In genomic region chr1:121009216-121010057, GRCh38 we compare ENCODE assay signal across 8 cellular contexts.
DNase-seq lines count a peak whose midpoint lies in the region; ATAC-seq and TF ChIP-seq lines count a peak whose summit lies in the region.
"Not testable (repeated sequence)": the region's sequence is repeated elsewhere in the genome, so short reads cannot be mapped to it uniquely, and the experiment has no call there.

No MANE protein-coding gene starts in this region.

- not testable (repeated sequence) for H3K9me2 ChIP-seq in GM23248 (ENCODE audit: insufficient read depth)

- not testable (repeated sequence) for H3K4me1 ChIP-seq in A673 (ENCODE audit: insufficient read depth, low read length, poor library complexity, severe bottlenecking); GM23248 (ENCODE audit: insufficient read depth)

- TF ChIP-seq CTCF in A673 (conservative IDR thresholded peaks at IDR 0.05; ENCODE audit: low read depth, low read length); coronary artery (IDR thresholded peaks at IDR 0.05); nephron progenitor cell (IDR thresholded peaks at IDR 0.05): not testable (repeated sequence)

- 2% methylated on average over 43 to 51 of the region's 59 CpGs for WGBS in GM23248 (ENCODE audit: low coverage in 1 of 2, low lambda C conversion rate in 2 of 2, missing lambda C conversion rate in 2 of 2), 2 experiments

- not testable (repeated sequence) for H3K36me3 Mint-ChIP-seq in activated T-helper 2 cell treated with anti-CD3 and anti-CD28 coated beads, Interferon-gamma antibody, Interleukin-2, Interleukin-4, amounts not matched to agents 10 μg/mL and 5 μg/mL and 100 μg/mL, durations not matched to agents 14 hours and 24 hours and 36 hours (ENCODE audit: low read depth); nephron progenitor cell (ENCODE audit: low read depth)

- H3K27me3 ChIP-seq in A673 (replicated peaks; ENCODE audit: insufficient read depth, low read depth, low read length, poor library complexity), result not testable (repeated sequence)
- peaks cover 12% of the 10 kb centered on the region for H3K27me3 ChIP-seq in GM23248 (replicated peaks; ENCODE audit: insufficient read depth)

- H3K36me3 ChIP-seq in A673 (ENCODE audit: insufficient read depth, low read length, poor library complexity, severe bottlenecking); GM23248 (ENCODE audit: low read depth): not testable (repeated sequence)

- H3K4me3 ChIP-seq in A673 (ENCODE audit: low read depth, low read length, poor library complexity, severe bottlenecking); GM23248: not testable (repeated sequence)
- H3K4me3 ChIP-seq in coronary artery, result peak overlapping the region; percentile 64

- intact Hi-C loops in A673 (cut with micrococcal nuclease; ENCODE audit: unreplicated experiment); activated T-helper 2 cell treated with anti-CD3 and anti-CD28 coated beads, Interferon-gamma antibody, Interleukin-2, Interleukin-4, amounts not matched to agents 10 μg/mL and 5 μg/mL and 100 μg/mL, durations not matched to agents 14 hours and 24 hours and 36 hours (cut with micrococcal nuclease); left ventricle myocardium superior (cut with micrococcal nuclease): not testable (repeated sequence)

- CTCF ChIA-PET in A673 (lab: Charles Lee), result not testable (repeated sequence)

- H3K9ac ChIP-seq in GM23248, result not testable (repeated sequence)

- H3K27ac ChIP-seq in A673 (ENCODE audit: low read depth, low read length, poor library complexity, severe bottlenecking); GM23248; coronary artery: not testable (repeated sequence)

- peaks cover 15% of the 10 kb centered on the region for H3K27me3 Mint-ChIP-seq in activated T-helper 2 cell treated with anti-CD3 and anti-CD28 coated beads, Interferon-gamma antibody, Interleukin-2, Interleukin-4, amounts not matched to agents 10 μg/mL and 5 μg/mL and 100 μg/mL, durations not matched to agents 14 hours and 24 hours and 36 hours (ENCODE audit: low read depth)
- H3K27me3 Mint-ChIP-seq in nephron progenitor cell (ENCODE audit: low read depth, poor library complexity), result peaks cover 30% of the 10 kb centered on the region

- not testable (repeated sequence) for H3K79me2 ChIP-seq in GM23248 (ENCODE audit: insufficient read depth)

- peak; percentile 7 for DNase-seq in A673 (ENCODE audit: low spot score)
- DNase-seq in GM23248, result peak; percentile 15
- not testable (repeated sequence) for DNase-seq in activated T-helper 2 cell treated with anti-CD3 and anti-CD28 coated beads, Interferon-gamma antibody, Interleukin-2, Interleukin-4, amounts not matched to agents 10 μg/mL and 5 μg/mL and 100 μg/mL, durations not matched to agents 14 hours and 24 hours and 36 hours (ENCODE audit: low spot score); coronary artery (ENCODE audit: low spot score)
- peak; percentile 30 for DNase-seq in left ventricle myocardium superior
- peak; percentile 22 for DNase-seq in nephron progenitor cell
- DNase-seq in stimulated activated CD4-positive, alpha-beta T cell treated with anti-CD3 and anti-CD28 coated beads, Interleukin-2, amount 100 ng/mL, for 24 hours, result peak; percentile 68 to 73

- H2AFZ ChIP-seq in GM23248, result not testable (repeated sequence)

- H3K9me3 Mint-ChIP-seq in activated T-helper 2 cell treated with anti-CD3 and anti-CD28 coated beads, Interferon-gamma antibody, Interleukin-2, Interleukin-4, amounts not matched to agents 10 μg/mL and 5 μg/mL and 100 μg/mL, durations not matched to agents 14 hours and 24 hours and 36 hours, result not testable (repeated sequence)
- peaks cover 17% of the 10 kb centered on the region for H3K9me3 Mint-ChIP-seq in nephron progenitor cell

- H4K20me1 ChIP-seq in GM23248 (ENCODE audit: insufficient read depth), result not testable (repeated sequence)

- peak; percentile 41 to 64 for ATAC-seq in activated CD4-positive, CD25-positive, alpha-beta regulatory T cell treated with anti-CD3 and anti-CD28 coated beads, Interleukin-2, amount 50 U/mL, for 24 hours
- ATAC-seq in left ventricle myocardium superior, result not testable (repeated sequence)

- peak overlapping the region; percentile 32 for H3K4me2 ChIP-seq in GM23248 (ENCODE audit: unreplicated experiment)

- peak overlapping the region; percentile 71 for H3K4me3 Mint-ChIP-seq in activated T-helper 2 cell treated with anti-CD3 and anti-CD28 coated beads, Interferon-gamma antibody, Interleukin-2, Interleukin-4, amounts not matched to agents 10 μg/mL and 5 μg/mL and 100 μg/mL, durations not matched to agents 14 hours and 24 hours and 36 hours (ENCODE audit: low read depth)
- peak overlapping the region; percentile 76 for H3K4me3 Mint-ChIP-seq in nephron progenitor cell

- POLR2A ChIA-PET in A673 (lab: Charles Lee; ENCODE audit: low non-redundant PET), result not testable (repeated sequence)

- in situ Hi-C loops in GM23248 (cut with MboI), result not testable (repeated sequence)

- not testable (repeated sequence) for H3K9me3 ChIP-seq in A673 (ENCODE audit: low read depth, low read length, poor library complexity, severe bottlenecking); GM23248 (ENCODE audit: low read depth)

- not testable (repeated sequence) for H3F3A ChIP-seq in GM23248 (ENCODE audit: insufficient read depth)

- BruUV-seq in A673 (replicated peaks; lab: Mats Ljungman, UMichigan), result not testable (repeated sequence)

- not testable (repeated sequence) for H3K27ac Mint-ChIP-seq in activated T-helper 2 cell treated with anti-CD3 and anti-CD28 coated beads, Interferon-gamma antibody, Interleukin-2, Interleukin-4, amounts not matched to agents 10 μg/mL and 5 μg/mL and 100 μg/mL, durations not matched to agents 14 hours and 24 hours and 36 hours; nephron progenitor cell

- peaks cover 14% of the 10 kb centered on the region for H3K4me1 Mint-ChIP-seq in activated T-helper 2 cell treated with anti-CD3 and anti-CD28 coated beads, Interferon-gamma antibody, Interleukin-2, Interleukin-4, amounts not matched to agents 10 μg/mL and 5 μg/mL and 100 μg/mL, durations not matched to agents 14 hours and 24 hours and 36 hours (ENCODE audit: low read depth)
- H3K4me1 Mint-ChIP-seq in nephron progenitor cell, result not testable (repeated sequence)
